21 cellular contexts compared by ENCODE assay signal in genomic region chr7:113790025-113790424, GRCh38.
"Had no signal": no experiment of that assay in that cellular context is flagged by ENCODE, and none has a peak within 500 bp of the region (broad histone marks: within the 10 kb centered on the region; RNA-seq: fewer than 3 reads in every experiment).

No MANE protein-coding gene starts in this region.

- H2AFZ ChIP-seq: hepatocyte had no signal

- H3K79me2 ChIP-seq: hepatocyte had no signal

- DNase-seq: activated CD4-positive, alpha-beta T cell treated with anti-CD3 and anti-CD28 coated beads for 48 hours; activated CD4-positive, alpha-beta T cell treated with anti-CD3 and anti-CD28 coated beads, Interleukin-2, amount 50 U/mL, for 48 hours; activated CD8-positive, alpha-beta memory T cell treated with anti-CD3 and anti-CD28 coated beads for 24 hours; activated effector memory CD4-positive, alpha-beta T cell treated with Interleukin-2 at 50 U/mL for 16 hours; activated naive CD4-positive, alpha-beta T cell treated with Interleukin-2 at 50 U/mL for 16 hours; anterior cingulate cortex; dermis blood vessel endothelial cell; effector CD4-positive, alpha-beta T cell; foreskin keratinocyte; islet precursor cell; lower lobe of right lung; mesendoderm; posterior cingulate gyrus; retina; spleen; stimulated activated naive CD4-positive, alpha-beta T cell treated with Interleukin-2 at 50 U/mL for 16 hours; T-helper 9 cell; transverse colon; WERI-Rb-1 had no signal

- H3K4me2 ChIP-seq: hepatocyte had no signal

- H3K36me3 ChIP-seq: esophagus muscularis mucosa, lower lobe of right lung, spleen, transverse colon, WERI-Rb-1 had no signal

- H3K9me3 ChIP-seq: esophagus muscularis mucosa, lower lobe of right lung, spleen, transverse colon had no signal

- H3K27me3 ChIP-seq: esophagus muscularis mucosa, foreskin keratinocyte, hepatocyte, spleen, transverse colon had no signal

- ATAC-seq: foreskin keratinocyte, lower lobe of right lung had no signal

- H3K4me1 ChIP-seq: foreskin keratinocyte, lower lobe of right lung, spleen, transverse colon had no signal

- H3K27ac ChIP-seq: esophagus muscularis mucosa, foreskin keratinocyte, hepatocyte, lower lobe of right lung, spleen, transverse colon, WERI-Rb-1 had no signal

- H3K4me3 ChIP-seq: esophagus muscularis mucosa, hepatocyte, lower lobe of right lung, spleen, transverse colon had no signal
